In the genomic region with DNA sequence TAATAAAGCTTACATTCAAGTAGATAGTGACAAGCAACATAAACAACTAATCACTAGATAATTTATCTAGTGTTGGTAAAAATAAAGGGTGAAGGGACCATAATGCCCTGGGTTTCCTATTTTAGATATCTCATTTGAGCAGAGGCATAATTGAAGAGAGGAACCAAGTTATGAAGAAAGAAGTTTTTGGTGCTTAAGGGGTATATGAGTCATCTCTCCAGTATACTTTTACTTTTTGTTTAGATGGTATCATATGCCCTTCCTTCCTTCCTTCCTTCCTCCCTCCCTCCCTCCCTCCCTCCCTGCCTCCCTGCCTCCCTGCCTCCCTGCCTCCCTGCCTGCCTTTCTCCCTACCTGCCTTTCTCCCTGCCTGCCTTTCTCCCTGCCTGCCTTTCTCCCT, we compare ENCODE assay signal across 18 cellular contexts.
DNase-seq lines count a peak whose midpoint lies in the region; ATAC-seq and TF ChIP-seq lines count a peak whose summit lies in the region.
"Had no signal": no experiment of that assay in that cellular context is flagged by ENCODE, and none has a peak within 500 bp of the region (broad histone marks: within the 10 kb centered on the region; RNA-seq: fewer than 3 reads in every experiment).

No MANE protein-coding gene starts in this region.

- DNase-seq in OCI-M1 (lab: John Stamatoyannopoulos, UW) (peak; percentile 62), GM10266 (ENCODE audit: extremely low spot score) (no peak), ovary (no peak)
- DNase-seq in stimulated activated naive B cell treated with anti-CD40 and anti-IgM and Interleukin-4, amounts not matched to agents 10 μg/mL and 1 μg/mL and 100 μg/mL, for 72 hours: no peak
- DNase-seq in stimulated activated naive CD8-positive, alpha-beta T cell treated with anti-CD3 and anti-CD28 coated beads, Interleukin-15, Interleukin-2, amounts not matched to agents 100 U/mL and 50 U/mL, for 24 hours: no peak
- DNase-seq: CD4-positive, CD25-positive, alpha-beta regulatory T cell; DMS 273 treated with DMSO at 0.1 percent for 48 hours; DMS79 treated with DMSO at 0.1 percent for 48 hours; MM.1S; NCI-H1105; NCI-H2081; NCI-H2171 treated with DMSO at 0.1 percent for 48 hours; NCI-H526; T-helper 1 cell had no signal

- no peaks in the 10 kb centered on the region for H3K27me3 Mint-ChIP-seq in stimulated activated naive B cell treated with anti-CD40 and anti-IgM and Interleukin-4, amounts not matched to agents 10 μg/mL and 1 μg/mL and 100 μg/mL, for 72 hours
- H3K27me3 Mint-ChIP-seq: CD4-positive, CD25-positive, alpha-beta regulatory T cell had no signal

- TF ChIP-seq EP300 in ovary (IDR thresholded peaks at IDR 0.05): no peak

- intact Hi-C loops in ovary (cut with DNase I): no loop called here

- TF ChIP-seq CTCF in GM10266 (IDR thresholded peaks at IDR 0.05; ENCODE audit: control insufficient read depth, insufficient read depth, low read depth, missing control alignments): no peak
- TF ChIP-seq CTCF in ovary (IDR thresholded peaks at IDR 0.05): no peak

- H3K4me1 ChIP-seq in ovary (ENCODE audit: insufficient read depth): no peaks in the 10 kb centered on the region
- H3K4me1 ChIP-seq: SJSA1 had no signal

- H3K36me3 ChIP-seq in ovary: no peaks in the 10 kb centered on the region
- H3K36me3 ChIP-seq: SJSA1 had no signal

- no peak overlapping the region for H3K27ac Mint-ChIP-seq in stimulated activated naive B cell treated with anti-CD40 and anti-IgM and Interleukin-4, amounts not matched to agents 10 μg/mL and 1 μg/mL and 100 μg/mL, for 72 hours
- H3K27ac Mint-ChIP-seq: CD4-positive, CD25-positive, alpha-beta regulatory T cell had no signal

- H3K36me3 Mint-ChIP-seq in stimulated activated naive B cell treated with anti-CD40 and anti-IgM and Interleukin-4, amounts not matched to agents 10 μg/mL and 1 μg/mL and 100 μg/mL, for 72 hours: peaks cover 0 to 3% of the 10 kb centered on the region in 2 donors
- H3K36me3 Mint-ChIP-seq: CD4-positive, CD25-positive, alpha-beta regulatory T cell had no signal

- H3K27me3 ChIP-seq in ovary: no peaks in the 10 kb centered on the region
- H3K27me3 ChIP-seq: SJSA1 had no signal

- H3K9me3 Mint-ChIP-seq in stimulated activated naive B cell treated with anti-CD40 and anti-IgM and Interleukin-4, amounts not matched to agents 10 μg/mL and 1 μg/mL and 100 μg/mL, for 72 hours: peaks cover 5 to 13% of the 10 kb centered on the region in 2 donors

- no peak overlapping the region for H3K4me3 Mint-ChIP-seq in stimulated activated naive B cell treated with anti-CD40 and anti-IgM and Interleukin-4, amounts not matched to agents 10 μg/mL and 1 μg/mL and 100 μg/mL, for 72 hours
- H3K4me3 Mint-ChIP-seq: CD4-positive, CD25-positive, alpha-beta regulatory T cell had no signal

- H3K27ac ChIP-seq in ovary: no peak overlapping the region
- H3K27ac ChIP-seq: SJSA1 had no signal

- no peak for TF ChIP-seq POLR2A in ovary (IDR thresholded peaks at IDR 0.05)

- peaks cover 14 to 20% of the 10 kb centered on the region in 2 donors for H3K4me1 Mint-ChIP-seq in stimulated activated naive B cell treated with anti-CD40 and anti-IgM and Interleukin-4, amounts not matched to agents 10 μg/mL and 1 μg/mL and 100 μg/mL, for 72 hours
- H3K4me1 Mint-ChIP-seq: CD4-positive, CD25-positive, alpha-beta regulatory T cell had no signal

- ATAC-seq in GM18867 (IDR thresholded peaks at IDR 0.05; ENCODE audit: unreplicated experiment) (peak; percentile 40), HG02852 (IDR thresholded peaks at IDR 0.05; ENCODE audit: unreplicated experiment) (peak; percentile 54)
- peak; percentile 45 to 61 for ATAC-seq in stimulated activated naive B cell treated with anti-CD40 and anti-IgM and Interleukin-4, amounts not matched to agents 10 μg/mL and 1 μg/mL and 100 μg/mL, for 72 hours (replicated peaks)
- no peak for ATAC-seq in stimulated activated naive CD8-positive, alpha-beta T cell treated with anti-CD3 and anti-CD28 coated beads, Interleukin-15, Interleukin-2, amounts not matched to agents 100 U/mL and 50 U/mL, for 24 hours
- ATAC-seq: Right ventricle myocardium inferior had no signal

- H3K9me3 ChIP-seq in ovary: no peaks in the 10 kb centered on the region
- H3K9me3 ChIP-seq: SJSA1 had no signal

- no peak overlapping the region for H3K4me3 ChIP-seq in ovary
- H3K4me3 ChIP-seq: SJSA1 had no signal
